Comparison of ENCODE assay signal across 28 cellular contexts in genomic region chr1:232737917-232738316, GRCh38.
"Had no signal": no experiment of that assay in that cellular context is flagged by ENCODE, and none has a peak within 500 bp of the region (broad histone marks: within the 10 kb centered on the region; RNA-seq: fewer than 3 reads in every experiment).

No MANE protein-coding gene starts in this region.

- ATAC-seq: foreskin keratinocyte; gastroesophageal sphincter; heart left ventricle; left lobe of liver; natural killer cell treated with Interleukin-12 subunit alpha and Interleukin-12 subunit beta and Interleukin-15 and Interleukin-18, amount 100 ng/mL, for 72 hours; right lobe of liver; stimulated activated naive CD8-positive, alpha-beta T cell treated with anti-CD3 and anti-CD28 coated beads, Interleukin-15, amount 100 ng/mL, for 72 hours had no signal

- H3K36me3 ChIP-seq: esophagus muscularis mucosa, gastroesophageal sphincter, heart left ventricle, neutrophil, right lobe of liver, suprapubic skin, transverse colon, vagina had no signal

- H3K4me1 ChIP-seq: esophagus muscularis mucosa, foreskin keratinocyte, gastroesophageal sphincter, heart left ventricle, parathyroid adenoma, right lobe of liver, suprapubic skin, transverse colon, vagina had no signal

- H3K27ac Mint-ChIP-seq: memory B cell; naive B cell; natural killer cell treated with Interleukin-12 subunit alpha and Interleukin-12 subunit beta and Interleukin-15 and Interleukin-18, amount 100 ng/mL, for 72 hours; progenitor cell of endocrine pancreas; stimulated activated naive CD8-positive, alpha-beta T cell treated with anti-CD3 and anti-CD28 coated beads, Interleukin-15, amount 100 ng/mL, for 72 hours had no signal

- H3K27me3 Mint-ChIP-seq: naive B cell; stimulated activated naive CD8-positive, alpha-beta T cell treated with anti-CD3 and anti-CD28 coated beads, Interleukin-15, amount 100 ng/mL, for 72 hours had no signal

- H3K9me3 ChIP-seq: esophagus muscularis mucosa, gastroesophageal sphincter, neutrophil, right lobe of liver, suprapubic skin, transverse colon, vagina had no signal

- H3K4me2 ChIP-seq: hepatocyte, smooth muscle cell had no signal

- DNase-seq: dorsolateral prefrontal cortex; effector CD4-positive, alpha-beta T cell; foreskin keratinocyte; heart left ventricle; kidney; naive B cell; right lobe of liver; stimulated activated CD4-positive, alpha-beta T cell treated with anti-CD3 and anti-CD28 coated beads, Interleukin-12 subunit alpha, Interleukin-12 subunit beta, amount 100 ng/mL, for 4 hours; stimulated activated CD4-positive, alpha-beta T cell treated with anti-CD3 and anti-CD28 coated beads, Interleukin-1b, Interleukin-23, amount 100 ng/mL, for 48 hours; stimulated activated CD4-positive, alpha-beta T cell treated with anti-CD3 and anti-CD28 coated beads, Interleukin-4, amount 100 ng/mL, for 1 hour; stimulated activated CD8-positive, alpha-beta memory T cell treated with anti-CD3 and anti-CD28 coated beads, Interleukin-4, amount 100 ng/mL, for 48 hours; stimulated activated naive CD4-positive, alpha-beta T cell; stimulated activated naive CD8-positive, alpha-beta T cell treated with anti-CD3 and anti-CD28 coated beads, Interleukin-15, amount 100 ng/mL, for 72 hours; transverse colon had no signal

- H3K4me3 Mint-ChIP-seq: memory B cell; natural killer cell treated with Interleukin-12 subunit alpha and Interleukin-12 subunit beta and Interleukin-15 and Interleukin-18, amount 100 ng/mL, for 72 hours; neural crest cell; stimulated activated naive CD8-positive, alpha-beta T cell treated with anti-CD3 and anti-CD28 coated beads, Interleukin-15, amount 100 ng/mL, for 72 hours had no signal

- H3K4me1 Mint-ChIP-seq: memory B cell; naive B cell; neural crest cell; stimulated activated naive CD8-positive, alpha-beta T cell treated with anti-CD3 and anti-CD28 coated beads, Interleukin-15, amount 100 ng/mL, for 72 hours had no signal

- H3K9ac ChIP-seq: parathyroid adenoma had no signal

- H3K27me3 ChIP-seq: dorsolateral prefrontal cortex, esophagus muscularis mucosa, gastroesophageal sphincter, heart left ventricle, hepatocyte, neutrophil, right lobe of liver, suprapubic skin, transverse colon, vagina had no signal

- H3K27ac ChIP-seq: dorsolateral prefrontal cortex, esophagus muscularis mucosa, foreskin keratinocyte, gastroesophageal sphincter, heart left ventricle, hepatocyte, neutrophil, parathyroid adenoma, right lobe of liver, suprapubic skin, transverse colon, vagina had no signal

- H3K4me3 ChIP-seq: dorsolateral prefrontal cortex, esophagus muscularis mucosa, gastroesophageal sphincter, heart left ventricle, hepatocyte, lung, right lobe of liver, smooth muscle cell, suprapubic skin, transverse colon, vagina had no signal

- H3K79me2 ChIP-seq: hepatocyte, parathyroid adenoma had no signal

- H3K9me3 Mint-ChIP-seq: natural killer cell treated with Interleukin-12 subunit alpha and Interleukin-12 subunit beta and Interleukin-15 and Interleukin-18, amount 100 ng/mL, for 72 hours had no signal

- H2AFZ ChIP-seq: hepatocyte, parathyroid adenoma had no signal

- H3K36me3 Mint-ChIP-seq: memory B cell; naive B cell; natural killer cell treated with Interleukin-12 subunit alpha and Interleukin-12 subunit beta and Interleukin-15 and Interleukin-18, amount 100 ng/mL, for 72 hours had no signal
